ENCODE assay signal across 13 cellular contexts in genomic region chr3:37974928-37975223, GRCh38. TPM values are rescaled to one million over a fixed set of nuclear protein-coding genes. Genes with fewer than 3 reads are reported as not detected.
A peak's percentile ranks its signal among the peaks of the same experiment; 100 is the strongest.
DNase-seq lines count a peak whose midpoint lies in the region; ATAC-seq, FAIRE-seq and TF ChIP-seq lines count a peak whose summit lies in the region.
"Had no signal": no experiment of that assay in that cellular context is flagged by ENCODE, and none has a peak within 500 bp of the region (broad histone marks: within the 10 kb centered on the region; RNA-seq: fewer than 3 reads in every experiment).

No MANE protein-coding gene starts in this region.

- H3K27me3 ChIP-seq in RWPE2 (ENCODE audit: insufficient read depth, poor library complexity, severe bottlenecking) (no peaks in the 10 kb centered on the region), lower lobe of right lung (ENCODE audit: low read depth) (no peaks in the 10 kb centered on the region)
- H3K27me3 ChIP-seq: uterus had no signal

- no peaks in the 10 kb centered on the region for H3K4me1 ChIP-seq in A549
- H3K4me1 ChIP-seq in RWPE2 (ENCODE audit: insufficient read depth, poor library complexity, severe bottlenecking): no peaks in the 10 kb centered on the region
- peaks cover under 1% of the 10 kb centered on the region for H3K4me1 ChIP-seq in lower lobe of right lung
- H3K4me1 ChIP-seq: uterus had no signal

- H3K4me3 ChIP-seq in A549 (no peak overlapping the region), RWPE2 (ENCODE audit: severe bottlenecking) (no peak overlapping the region), lower lobe of right lung (no peak overlapping the region)
- H3K4me3 ChIP-seq: left ventricle myocardium inferior, uterus had no signal

- H3K27ac ChIP-seq in A549: no peak overlapping the region
- H3K27ac ChIP-seq in RWPE2 (ENCODE audit: poor library complexity, severe bottlenecking): no peak overlapping the region
- no peak overlapping the region for H3K27ac ChIP-seq in lower lobe of right lung
- H3K27ac ChIP-seq: epithelial cell of prostate, uterus had no signal

- ATAC-seq in A549 (no peak), RWPE2 (ENCODE audit: low read depth) (no peak), lower lobe of right lung (no peak), sciatic nerve (no peak)

- POLR2A ChIA-PET in A549 (lab: Yijun Ruan, JAX): no interaction called here

- FAIRE-seq in A549 (lab: Jason Lieb, UNC): no peak
- FAIRE-seq: RCC 7860 had no signal

- peaks cover 24% of the 10 kb centered on the region for H3K36me3 ChIP-seq in RWPE2 (ENCODE audit: low read depth)
- H3K36me3 ChIP-seq in lower lobe of right lung: peaks cover 47% of the 10 kb centered on the region
- H3K36me3 ChIP-seq: uterus had no signal

- H3K9me3 ChIP-seq in A549 (no peaks in the 10 kb centered on the region), RWPE2 (ENCODE audit: severe bottlenecking) (no peaks in the 10 kb centered on the region), lower lobe of right lung (no peaks in the 10 kb centered on the region)
- H3K9me3 ChIP-seq: left ventricle myocardium inferior, uterus had no signal

- no peak for TF ChIP-seq EP300 in A549 (IDR thresholded peaks at IDR 0.05)

- no peak for TF ChIP-seq POLR2A in A549 (IDR thresholded peaks at IDR 0.05; ENCODE audit: low read length)

- TF ChIP-seq RAD21 in A549 (conservative IDR thresholded peaks at IDR 0.05 in 1 of 2, IDR thresholded peaks at IDR 0.05 in 1 of 2): no peak; a peak in 1 of 5 replicates

- CTCF ChIA-PET in A549 (lab: Yijun Ruan, JAX): interaction anchor here (0.7 to 4.6 kb wide), 23 partner anchors 10 to 1055 kb away, joined by 3 to 34 read pairs (median 5); partner anchors contain the start of gene XYLB

- TF ChIP-seq CTCF in A549 (IDR thresholded peaks at IDR 0.05): peak; percentile 27
- TF ChIP-seq CTCF in RWPE2 (IDR thresholded peaks at IDR 0.05; ENCODE audit: poor library complexity, severe bottlenecking): peak; percentile 42
- peak; percentile 12 for TF ChIP-seq CTCF in lower lobe of right lung (IDR thresholded peaks at IDR 0.05)

- H3K4me2 ChIP-seq in A549: no peak overlapping the region

- DNase-seq in A549 (ENCODE audit: low read depth in 1 of 2, low spot score in 1 of 2) (no peak), DMS 273 (lab: John Stamatoyannopoulos, UW; ENCODE audit: unreplicated experiment) (peak; percentile 77), RWPE2 (ENCODE audit: low spot score) (no peak), lower lobe of right lung (no peak), germinal center (ENCODE audit: low spot score) (no peak), NCI-H2107 (lab: John Stamatoyannopoulos, UW) (no peak), cerebellar cortex (ENCODE audit: low spot score) (no peak), sciatic nerve (ENCODE audit: low spot score) (no peak)
- DNase-seq: NCI-H446 treated with DMSO at 0.1 percent for 48 hours had no signal

- intact Hi-C loops in lower lobe of right lung (cut with DNase I) (no loop called here), sciatic nerve (cut with DNase I) (no loop called here)

TF ChIP-seq in A549, 52 proteins besides CTCF, POLR2A, EP300 and RAD21:
- TF ChIP-seq, protein P1, sequence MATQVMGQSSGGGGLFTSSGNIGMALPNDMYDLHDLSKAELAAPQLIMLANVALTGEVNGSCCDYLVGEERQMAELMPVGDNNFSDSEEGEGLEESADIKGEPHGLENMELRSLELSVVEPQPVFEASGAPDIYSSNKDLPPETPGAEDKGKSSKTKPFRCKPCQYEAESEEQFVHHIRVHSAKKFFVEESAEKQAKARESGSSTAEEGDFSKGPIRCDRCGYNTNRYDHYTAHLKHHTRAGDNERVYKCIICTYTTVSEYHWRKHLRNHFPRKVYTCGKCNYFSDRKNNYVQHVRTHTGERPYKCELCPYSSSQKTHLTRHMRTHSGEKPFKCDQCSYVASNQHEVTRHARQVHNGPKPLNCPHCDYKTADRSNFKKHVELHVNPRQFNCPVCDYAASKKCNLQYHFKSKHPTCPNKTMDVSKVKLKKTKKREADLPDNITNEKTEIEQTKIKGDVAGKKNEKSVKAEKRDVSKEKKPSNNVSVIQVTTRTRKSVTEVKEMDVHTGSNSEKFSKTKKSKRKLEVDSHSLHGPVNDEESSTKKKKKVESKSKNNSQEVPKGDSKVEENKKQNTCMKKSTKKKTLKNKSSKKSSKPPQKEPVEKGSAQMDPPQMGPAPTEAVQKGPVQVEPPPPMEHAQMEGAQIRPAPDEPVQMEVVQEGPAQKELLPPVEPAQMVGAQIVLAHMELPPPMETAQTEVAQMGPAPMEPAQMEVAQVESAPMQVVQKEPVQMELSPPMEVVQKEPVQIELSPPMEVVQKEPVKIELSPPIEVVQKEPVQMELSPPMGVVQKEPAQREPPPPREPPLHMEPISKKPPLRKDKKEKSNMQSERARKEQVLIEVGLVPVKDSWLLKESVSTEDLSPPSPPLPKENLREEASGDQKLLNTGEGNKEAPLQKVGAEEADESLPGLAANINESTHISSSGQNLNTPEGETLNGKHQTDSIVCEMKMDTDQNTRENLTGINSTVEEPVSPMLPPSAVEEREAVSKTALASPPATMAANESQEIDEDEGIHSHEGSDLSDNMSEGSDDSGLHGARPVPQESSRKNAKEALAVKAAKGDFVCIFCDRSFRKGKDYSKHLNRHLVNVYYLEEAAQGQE (IDR thresholded peaks at IDR 0.05): no peak
- TF ChIP-seq SREBF2 (IDR thresholded peaks at IDR 0.05): no peak
TF ChIP-seq in A549: peak in this region for 0.

RNA-seq across cellular contexts. Expression of gene VILL, which starts 15.7 kb away (rescaled TPM):
- polyA plus RNA-seq in A549 (2011; rRNA removed) (0.22 and 0.49 TPM in 2 replicates), A549 (2017; fragmentation: RNase III; extraction: RNeasy Plus Mini Kit Qiagen cat#74134 plus additional on column Dnase treatment) (0.04 to 0.08 TPM (median 0.05 TPM) in 3 replicates)
- 0.16 and 0.23 TPM in 2 replicates for polyA plus RNA-seq in A549 (2012; cell fraction: cytosol; rRNA removed)
- 0.55 TPM in 2 replicates for polyA plus RNA-seq in A549 (2012; cell fraction: nucleus; rRNA removed)
- polyA minus RNA-seq in A549 (2011; rRNA and poly(A)+ RNA removed): 0.49 and 0.91 TPM in 2 replicates
- total RNA-seq in lower lobe of right lung (12.5 TPM), sciatic nerve (9.9 TPM)

RNA-seq across cellular contexts. Expression of gene PLCD1, which starts 54.6 kb away (rescaled TPM):
- 4.8 and 6.0 TPM in 2 replicates for polyA plus RNA-seq in A549 (2011; rRNA removed)
- 3.5 and 3.8 TPM in 2 replicates for polyA plus RNA-seq in A549 (2012; cell fraction: cytosol; rRNA removed)
- polyA plus RNA-seq in A549 (2012; cell fraction: nucleus; rRNA removed): 14.1 TPM in 2 replicates
- polyA plus RNA-seq in A549 (2017; fragmentation: RNase III; extraction: RNeasy Plus Mini Kit Qiagen cat#74134 plus additional on column Dnase treatment): 3.7 to 5.3 TPM (median 3.9 TPM) in 3 replicates
- 8.1 and 11.0 TPM in 2 replicates for polyA minus RNA-seq in A549 (2011; rRNA and poly(A)+ RNA removed)
- total RNA-seq in lower lobe of right lung: 30.1 TPM
- total RNA-seq in sciatic nerve: 40.7 TPM
